In the genomic region with DNA sequence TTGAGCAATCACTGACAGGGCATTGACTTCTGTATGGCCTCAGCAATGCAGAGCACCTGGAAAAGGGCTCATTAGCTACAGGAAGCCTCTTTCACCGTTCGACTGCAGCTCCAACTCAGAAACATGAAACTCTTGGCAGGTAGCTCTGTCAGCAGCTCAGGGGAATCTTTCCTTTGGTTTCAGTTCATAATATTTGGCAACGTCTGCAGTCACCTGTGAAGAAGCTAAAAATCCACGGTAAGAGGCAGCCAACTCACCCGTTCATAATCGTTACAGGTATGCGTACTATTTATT, we compare ENCODE assay signal across 19 cellular contexts.
A peak's percentile ranks its signal among the peaks of the same experiment; 100 is the strongest.
DNase-seq lines count a peak whose midpoint lies in the region; ATAC-seq and TF ChIP-seq lines count a peak whose summit lies in the region.
"Had no signal": no experiment of that assay in that cellular context is flagged by ENCODE, and none has a peak within 500 bp of the region (broad histone marks: within the 10 kb centered on the region; RNA-seq: fewer than 3 reads in every experiment).

No MANE protein-coding gene starts in this region.

- POLR2A ChIA-PET in SK-N-SH (lab: Yijun Ruan, JAX): no interaction called here

- in situ Hi-C loops in gastrocnemius medialis (cut with MboI; ENCODE audit: low sequenced_read_pairs in 4 of 4): loop anchor here in 2 of 4 donors (10.0 kb wide), 3 partner anchors 138 to 368 kb away; a partner anchor contains a TSS

- no peaks in the 10 kb centered on the region for H4K20me1 ChIP-seq in SK-N-SH (ENCODE audit: insufficient read depth)

- H3K4me3 ChIP-seq in gastrocnemius medialis (peak overlapping the region in 3 of 4 donors; percentile 15 to 28 (median 25)), SK-N-SH (ENCODE audit: low read depth in 2 of 2, low read length in 1 of 2) (no peak overlapping the region)
- H3K4me3 ChIP-seq: dorsolateral prefrontal cortex, gastroesophageal sphincter, GM12878, HAP-1 had no signal

- no peak for TF ChIP-seq CTCF in gastrocnemius medialis (IDR thresholded peaks at IDR 0.05 in 4 of 5, conservative IDR thresholded peaks at IDR 0.05 in 1 of 5)
- TF ChIP-seq CTCF in SK-N-SH (IDR thresholded peaks at IDR 0.05): no peak

- H3K36me3 ChIP-seq in gastrocnemius medialis: no peaks in the 10 kb centered on the region
- H3K36me3 ChIP-seq in SK-N-SH (replicated peaks in 1 of 2; ENCODE audit: control insufficient read depth in 1 of 2, insufficient read depth in 2 of 2, low read length in 1 of 2): no peaks in the 10 kb centered on the region
- H3K36me3 ChIP-seq: gastroesophageal sphincter, HAP-1 had no signal

- H3K4me2 ChIP-seq in SK-N-SH: no peak overlapping the region

- H3K9me2 ChIP-seq in SK-N-SH: no peaks in the 10 kb centered on the region

- no peak overlapping the region for H2AFZ ChIP-seq in SK-N-SH (ENCODE audit: low read depth)

- peaks cover 0 to 13% of the 10 kb centered on the region in 2 donors for H3K4me1 ChIP-seq in gastrocnemius medialis
- no peaks in the 10 kb centered on the region for H3K4me1 ChIP-seq in SK-N-SH (ENCODE audit: control insufficient read depth in 1 of 2, insufficient read depth in 2 of 2, low read depth in 1 of 2, low read length in 1 of 2)
- H3K4me1 ChIP-seq: HAP-1 had no signal

- ATAC-seq in gastrocnemius medialis (peak; percentile 72 to 89), HG02642 (IDR thresholded peaks at IDR 0.05; ENCODE audit: poor library complexity, unreplicated experiment) (no peak)
- ATAC-seq: activated naive CD8-positive, alpha-beta T cell treated with anti-CD3 and anti-CD28 coated beads, Interleukin-2, amount 50 U/mL, for 24 hours; gastroesophageal sphincter; GM12878; left colon; natural killer cell treated with Interleukin-12 subunit alpha and Interleukin-12 subunit beta and Interleukin-15 and Interleukin-18, amount 100 ng/mL, for 72 hours had no signal

- H3K9me3 ChIP-seq in gastrocnemius medialis (no peaks in the 10 kb centered on the region), SK-N-SH (no peaks in the 10 kb centered on the region)
- H3K9me3 ChIP-seq: gastroesophageal sphincter, HAP-1 had no signal

- no peak overlapping the region for H3K9ac ChIP-seq in SK-N-SH

- no peak for TF ChIP-seq EP300 in SK-N-SH (IDR thresholded peaks at IDR 0.05; ENCODE audit: borderline replicate concordance in 1 of 2, low read depth in 1 of 2, low read length in 1 of 2)

- TF ChIP-seq POLR2A in gastrocnemius medialis (IDR thresholded peaks at IDR 0.05): no peak

- TF ChIP-seq RAD21 in SK-N-SH (IDR thresholded peaks at IDR 0.05; ENCODE audit: low read length): no peak

- intact Hi-C loops in gastrocnemius medialis (cut with DNase I; ENCODE audit: low total_unique reads): no loop called here

- no peaks in the 10 kb centered on the region for H3F3A ChIP-seq in SK-N-SH (replicated peaks; ENCODE audit: insufficient read depth)

- H3K27ac ChIP-seq in gastrocnemius medialis (peak overlapping the region in 3 of 4 donors; percentile 15 to 69 (median 26)), SK-N-SH (ENCODE audit: low read depth in 2 of 2, low read length in 1 of 2) (no peak overlapping the region)
- H3K27ac ChIP-seq: dorsolateral prefrontal cortex, gastroesophageal sphincter had no signal

- H3K27me3 ChIP-seq in gastrocnemius medialis: no peaks in the 10 kb centered on the region
- H3K27me3 ChIP-seq in SK-N-SH (ENCODE audit: insufficient read depth): no peaks in the 10 kb centered on the region
- H3K27me3 ChIP-seq: dorsolateral prefrontal cortex, gastroesophageal sphincter had no signal

- 94% methylated on average over 7 of the region's 7 CpGs for WGBS in SK-N-SH (ENCODE audit: low lambda C conversion rate)

- H3K79me2 ChIP-seq in SK-N-SH (ENCODE audit: insufficient read depth): no peaks in the 10 kb centered on the region

- CTCF ChIA-PET in SK-N-SH (lab: Yijun Ruan, JAX): interaction anchor here (7.1 kb wide), 1 partner anchor 12 kb away, joined by 35 read pairs; no protein-coding TSS in a partner anchor

- peak; percentile 81 for DNase-seq in NCI-H748 (lab: John Stamatoyannopoulos, UW; ENCODE audit: unreplicated experiment)
- no peak for DNase-seq in NCI-H748 treated with DMSO at 0.1 percent for 48 hours (lab: John Stamatoyannopoulos, UW)
- DNase-seq in NCI-H2196 treated with DMSO at 0.1 percent for 48 hours (lab: John Stamatoyannopoulos, UW; ENCODE audit: unreplicated experiment): peak; percentile 36
- DNase-seq in dermis microvascular lymphatic vessel endothelial cell (ENCODE audit: low read depth in 2 of 2): peak; percentile 34 to 42
- peak in 1 of 2 donors; percentile 16 for DNase-seq in gastrocnemius medialis
- DNase-seq in SK-N-SH: no peak
- no peak for DNase-seq in amygdala (lab: John Stamatoyannopoulos, UW)
- DNase-seq: activated CD4-positive, alpha-beta T cell treated with anti-CD3 and anti-CD28 coated beads, Interleukin-2, amount 10 ng/mL, durations not matched to agents 7 days and 5 days; activated CD8-positive, alpha-beta memory T cell treated with anti-CD3 and anti-CD28 coated beads, Interleukin-2, amount 50 U/mL, for 4 hours; activated naive CD8-positive, alpha-beta T cell treated with anti-CD3 and anti-CD28 coated beads, Interleukin-2, amount 50 U/mL, for 24 hours; dorsolateral prefrontal cortex; erythroblast; left colon; NCI-H2227 treated with DMSO at 0.1 percent for 48 hours had no signal

TF ChIP-seq in SK-N-SH, 30 proteins besides CTCF, POLR2A, EP300 and RAD21:
- no peak for TF ChIP-seq RFX5 (IDR thresholded peaks at IDR 0.05; ENCODE audit: low read length)
- TF ChIP-seq NRF1 (IDR thresholded peaks at IDR 0.05; ENCODE audit: low read depth, low read length): no peak
- TF ChIP-seq RCOR1 (IDR thresholded peaks at IDR 0.05; ENCODE audit: low read length): no peak
- no peak for TF ChIP-seq YY1 (IDR thresholded peaks at IDR 0.05; ENCODE audit: low read depth)
TF ChIP-seq in SK-N-SH: peak in this region for 0.

Comparison
In these comparisons a context has a peak if more than half of its experiments do, and no peak if none do; other contexts are left out.
1. DNase-seq: peak in NCI-H748 (single experiment), NCI-H2196 treated with DMSO at 0.1 percent for 48 hours (single experiment) and dermis microvascular lymphatic vessel endothelial cell (2 of 2); none in NCI-H748 treated with DMSO at 0.1 percent for 48 hours (single experiment), SK-N-SH (single experiment) and amygdala (0 of 56).
2. H3K27ac ChIP-seq: peak in gastrocnemius medialis (3 of 4); none in SK-N-SH (0 of 2).
3. H3K4me3 ChIP-seq: peak in gastrocnemius medialis (3 of 4); none in SK-N-SH (0 of 2).